In genomic region chr9:120792898-120793765, GRCh38 we compare ENCODE assay signal across 1 cellular context.
TF ChIP-seq lines count a peak whose summit lies in the region.

Gene FBXW2 (minus strand): TSS chr9:120793416. CDS start chr9:120788258, 5,158 bp downstream.

TF ChIP-seq in K562, 482 proteins besides CTCF, POLR2A, EP300 and RAD21 (continued from another document and continues in another):
- no peak for TF ChIP-seq ZNF347 (CRISPR knock-in tag; IDR thresholded peaks at IDR 0.05; ENCODE audit: low read depth)
- peak; percentile 68; the same call in 1 of the 2 replicates for TF ChIP-seq HOMEZ (CRISPR knock-in tag; IDR thresholded peaks at IDR 0.05)
- no peak; the same call in 1 of the 2 replicates for TF ChIP-seq RHOXF2B (CRISPR knock-in tag; conservative IDR thresholded peaks at IDR 0.05)
- TF ChIP-seq SREBF2 (CRISPR knock-in tag; IDR thresholded peaks at IDR 0.05), result no peak
- 0 out of 2 replicates have a peak, but pooled peaks have one; percentile 57 for TF ChIP-seq ZNF76 (CRISPR knock-in tag; IDR thresholded peaks at IDR 0.05; ENCODE audit: borderline replicate concordance)
- 0 out of 2 replicates have a peak, but pooled peaks have one; percentile 50 for TF ChIP-seq RFX5 (IDR thresholded peaks at IDR 0.05; ENCODE audit: low read depth, low read length)
- TF ChIP-seq ZBTB1 (CRISPR knock-in tag; IDR thresholded peaks at IDR 0.05; ENCODE audit: borderline replicate concordance, low read depth), result peak; percentile 49; the same call in 1 of the 2 replicates
- no peak for TF ChIP-seq MAFG (tag; conservative IDR thresholded peaks at IDR 0.05)
- TF ChIP-seq ERF (CRISPR knock-in tag; IDR thresholded peaks at IDR 0.05), result peak; percentile 92
- TF ChIP-seq ZNF830 (CRISPR knock-in tag; IDR thresholded peaks at IDR 0.05), result peak; percentile 82; the same call in 1 of the 2 replicates
- no peak; the same call in 1 of the 2 replicates for TF ChIP-seq FOXP4 (CRISPR knock-in tag; IDR thresholded peaks at IDR 0.05; ENCODE audit: borderline replicate concordance)
- peak; percentile 97 for TF ChIP-seq POLR2AphosphoS5 (IDR thresholded peaks at IDR 0.05; ENCODE audit: control insufficient read depth, insufficient read depth, low read depth, low read length)
- TF ChIP-seq ZNF280B (CRISPR knock-in tag; IDR thresholded peaks at IDR 0.05), result 0 out of 2 replicates have a peak, but pooled peaks have one; percentile 57
- no peak for TF ChIP-seq RFX7 (CRISPR knock-in tag; IDR thresholded peaks at IDR 0.05)
- no peak for TF ChIP-seq NFE2L1 (tag; IDR thresholded peaks at IDR 0.05; ENCODE audit: borderline replicate concordance, low read depth)
- TF ChIP-seq BRF1 (IDR thresholded peaks at IDR 0.05; ENCODE audit: borderline replicate concordance, extremely low read depth, insufficient read length), result no peak
- TF ChIP-seq SFPQ (IDR thresholded peaks at IDR 0.05; ENCODE audit: low read depth, low read length), result no peak
- TF ChIP-seq CEBPG (CRISPR knock-in tag; IDR thresholded peaks at IDR 0.05), result peak; percentile 53; the same call in 1 of the 2 replicates
- TF ChIP-seq CEBPG (tag; conservative IDR thresholded peaks at IDR 0.05 in 1 of 2, IDR thresholded peaks at IDR 0.05 in 1 of 2), result no peak; a peak in 1 of 4 replicates
- TF ChIP-seq HIVEP1 (CRISPR knock-in tag; IDR thresholded peaks at IDR 0.05), result peak; percentile 84
- peak; percentile 81 for TF ChIP-seq ESRRA (IDR thresholded peaks at IDR 0.05; ENCODE audit: borderline replicate concordance, low read depth)
- no peak for TF ChIP-seq ATF1 (CRISPR knock-in tag; IDR thresholded peaks at IDR 0.05)
- peak; percentile 99 for TF ChIP-seq ATF1 (tag; IDR thresholded peaks at IDR 0.05)
- peak; percentile 5 for TF ChIP-seq DACH1 (IDR thresholded peaks at IDR 0.05; ENCODE audit: partially characterized antibody)
- TF ChIP-seq FOXK1 (CRISPR knock-in tag; IDR thresholded peaks at IDR 0.05; ENCODE audit: borderline replicate concordance), result no peak
- TF ChIP-seq BACH1 (tag; IDR thresholded peaks at IDR 0.05), result peak; percentile 64; the same call in 1 of the 2 replicates
- TF ChIP-seq ZBTB49 (CRISPR knock-in tag; IDR thresholded peaks at IDR 0.05; ENCODE audit: borderline replicate concordance), result no peak
- no peak; a peak in 1 of 4 replicates for TF ChIP-seq KDM1A (IDR thresholded peaks at IDR 0.05)
- TF ChIP-seq ZNF134 (CRISPR knock-in tag; conservative IDR thresholded peaks at IDR 0.05), result no peak
- peak; percentile 5 for TF ChIP-seq SMAD1 (IDR thresholded peaks at IDR 0.05; ENCODE audit: low read depth, low read length, partially characterized antibody)
- peak; percentile 58 to 65; a peak in 2 of 4 replicates for TF ChIP-seq SRF (CRISPR knock-in tag; IDR thresholded peaks at IDR 0.05)
- TF ChIP-seq TFE3 (CRISPR knock-in tag; IDR thresholded peaks at IDR 0.05), result peak; percentile 19; the same call in 1 of the 2 replicates
- no peak for TF ChIP-seq CREB5 (CRISPR knock-in tag; IDR thresholded peaks at IDR 0.05)
- TF ChIP-seq CEBPZ (IDR thresholded peaks at IDR 0.05; ENCODE audit: borderline replicate concordance, low read depth, low read length), result no peak
- peak; percentile 81 to 94; a peak in 2 of 4 replicates for TF ChIP-seq SIN3A (IDR thresholded peaks at IDR 0.05; ENCODE audit: borderline replicate concordance in 2 of 2, control insufficient read depth in 1 of 2, low read depth in 2 of 2, low read length in 2 of 2)
- peak; percentile 26; the same call in 1 of the 2 replicates for TF ChIP-seq ZNF316 (IDR thresholded peaks at IDR 0.05)
- TF ChIP-seq ZEB2 (IDR thresholded peaks at IDR 0.05), result peak; percentile 84; the same call in 1 of the 2 replicates
- TF ChIP-seq NELFE (IDR thresholded peaks at IDR 0.05; ENCODE audit: insufficient read depth, insufficient read length), result peak; percentile 55
- no peak; the same call in 1 of the 2 replicates for TF ChIP-seq ZNF24 (IDR thresholded peaks at IDR 0.05)
